ENCODE assay signal across 1 cellular context in the genomic region with DNA sequence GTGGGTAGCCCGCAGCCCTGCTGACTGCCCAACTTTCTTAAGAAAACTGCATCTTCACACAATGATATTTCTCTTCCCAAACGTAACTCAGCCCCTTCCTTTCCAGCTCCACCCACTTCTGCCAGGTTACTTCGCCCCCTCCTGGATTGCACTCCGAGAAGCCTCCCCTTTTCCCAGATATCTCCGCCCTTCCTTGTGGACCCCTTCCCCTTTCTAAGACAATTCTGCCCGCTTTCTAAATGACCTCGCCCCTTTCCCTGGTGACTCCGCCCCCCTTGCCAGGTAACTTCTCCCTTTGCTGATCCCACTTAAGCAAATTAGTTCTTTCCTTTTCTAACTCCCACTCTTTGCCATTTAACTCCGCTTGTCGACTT.
A peak's percentile ranks its signal among the peaks of the same experiment; 100 is the strongest.
TF ChIP-seq lines count a peak whose summit lies in the region.

No MANE protein-coding gene starts in this region.

TF ChIP-seq in HEK293, 187 proteins besides CTCF, POLR2A, EP300 and RAD21 (continued from another document):
- TF ChIP-seq, protein P1, sequence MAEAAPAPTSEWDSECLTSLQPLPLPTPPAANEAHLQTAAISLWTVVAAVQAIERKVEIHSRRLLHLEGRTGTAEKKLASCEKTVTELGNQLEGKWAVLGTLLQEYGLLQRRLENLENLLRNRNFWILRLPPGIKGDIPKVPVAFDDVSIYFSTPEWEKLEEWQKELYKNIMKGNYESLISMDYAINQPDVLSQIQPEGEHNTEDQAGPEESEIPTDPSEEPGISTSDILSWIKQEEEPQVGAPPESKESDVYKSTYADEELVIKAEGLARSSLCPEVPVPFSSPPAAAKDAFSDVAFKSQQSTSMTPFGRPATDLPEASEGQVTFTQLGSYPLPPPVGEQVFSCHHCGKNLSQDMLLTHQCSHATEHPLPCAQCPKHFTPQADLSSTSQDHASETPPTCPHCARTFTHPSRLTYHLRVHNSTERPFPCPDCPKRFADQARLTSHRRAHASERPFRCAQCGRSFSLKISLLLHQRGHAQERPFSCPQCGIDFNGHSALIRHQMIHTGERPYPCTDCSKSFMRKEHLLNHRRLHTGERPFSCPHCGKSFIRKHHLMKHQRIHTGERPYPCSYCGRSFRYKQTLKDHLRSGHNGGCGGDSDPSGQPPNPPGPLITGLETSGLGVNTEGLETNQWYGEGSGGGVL (tag by site-specific recombination; IDR thresholded peaks at IDR 0.05) = no peak
- TF ChIP-seq GLI2 (tag by site-specific recombination; IDR thresholded peaks at IDR 0.05; ENCODE audit: borderline replicate concordance, low read depth) (no peak), SP3 (tag by site-specific recombination; IDR thresholded peaks at IDR 0.05) (no peak; the same call in 1 of the 2 replicates), ZNF37A (tag by site-specific recombination; IDR thresholded peaks at IDR 0.05) (no peak), KLF9 (tag by site-specific recombination; IDR thresholded peaks at IDR 0.05; ENCODE audit: low read depth) (no peak), ZSCAN23 (tag by site-specific recombination; IDR thresholded peaks at IDR 0.05) (no peak), ZNF624 (tag by site-specific recombination; IDR thresholded peaks at IDR 0.05) (no peak), KLF1 (tag by site-specific recombination; IDR thresholded peaks at IDR 0.05) (peak; percentile 41; the same call in 1 of the 2 replicates), ZNF544 (tag by site-specific recombination; IDR thresholded peaks at IDR 0.05) (no peak), ZNF394 (tag by site-specific recombination; IDR thresholded peaks at IDR 0.05; ENCODE audit: borderline replicate concordance) (no peak), ZNF488 (tag by site-specific recombination; IDR thresholded peaks at IDR 0.05) (0 out of 2 replicates have a peak, but pooled peaks have one; percentile 29), ZNF138 (tag by site-specific recombination; IDR thresholded peaks at IDR 0.05; ENCODE audit: borderline replicate concordance) (peak; percentile 44; the same call in 1 of the 2 replicates), ZSCAN16 (tag by site-specific recombination; IDR thresholded peaks at IDR 0.05) (no peak), PRDM10 (tag by site-specific recombination; IDR thresholded peaks at IDR 0.05) (peak; percentile 92), ZNF175 (tag by site-specific recombination; IDR thresholded peaks at IDR 0.05) (0 out of 2 replicates have a peak, but pooled peaks have one; percentile 14), ZNF23 (tag by site-specific recombination; IDR thresholded peaks at IDR 0.05; ENCODE audit: borderline replicate concordance) (peak; percentile 8; the same call in 1 of the 2 replicates), REPIN1 (tag by site-specific recombination; IDR thresholded peaks at IDR 0.05; ENCODE audit: low read depth) (no peak), ZNF2 (tag by site-specific recombination; IDR thresholded peaks at IDR 0.05) (no peak), ZNF335 (tag by site-specific recombination; conservative IDR thresholded peaks at IDR 0.05) (peak; percentile 76), ZFP69B (tag by site-specific recombination; IDR thresholded peaks at IDR 0.05) (peak; percentile 86), ZBTB17 (tag by site-specific recombination; IDR thresholded peaks at IDR 0.05) (no peak; the same call in none of the 2 replicates), KLF7 (tag by site-specific recombination; IDR thresholded peaks at IDR 0.05; ENCODE audit: borderline replicate concordance) (0 out of 2 replicates have a peak, but pooled peaks have one; percentile 21), WT1 (tag by site-specific recombination; IDR thresholded peaks at IDR 0.05) (no peak), ZNF664 (tag by site-specific recombination; IDR thresholded peaks at IDR 0.05) (no peak), ZNF416 (tag by site-specific recombination; IDR thresholded peaks at IDR 0.05) (0 out of 2 replicates have a peak, but pooled peaks have one; percentile 55), ZNF692 (tag by site-specific recombination; IDR thresholded peaks at IDR 0.05) (peak; percentile 72), ZNF366 (tag by site-specific recombination; conservative IDR thresholded peaks at IDR 0.05) (peak; percentile 57), PRDM1 (tag by site-specific recombination; IDR thresholded peaks at IDR 0.05) (peak; percentile 87), ZNF843 (tag by site-specific recombination; IDR thresholded peaks at IDR 0.05) (0 out of 2 replicates have a peak, but pooled peaks have one; percentile 33), ZNF785 (tag by site-specific recombination; IDR thresholded peaks at IDR 0.05) (0 out of 2 replicates have a peak, but pooled peaks have one; percentile 14)
- TF ChIP-seq, protein P2, sequence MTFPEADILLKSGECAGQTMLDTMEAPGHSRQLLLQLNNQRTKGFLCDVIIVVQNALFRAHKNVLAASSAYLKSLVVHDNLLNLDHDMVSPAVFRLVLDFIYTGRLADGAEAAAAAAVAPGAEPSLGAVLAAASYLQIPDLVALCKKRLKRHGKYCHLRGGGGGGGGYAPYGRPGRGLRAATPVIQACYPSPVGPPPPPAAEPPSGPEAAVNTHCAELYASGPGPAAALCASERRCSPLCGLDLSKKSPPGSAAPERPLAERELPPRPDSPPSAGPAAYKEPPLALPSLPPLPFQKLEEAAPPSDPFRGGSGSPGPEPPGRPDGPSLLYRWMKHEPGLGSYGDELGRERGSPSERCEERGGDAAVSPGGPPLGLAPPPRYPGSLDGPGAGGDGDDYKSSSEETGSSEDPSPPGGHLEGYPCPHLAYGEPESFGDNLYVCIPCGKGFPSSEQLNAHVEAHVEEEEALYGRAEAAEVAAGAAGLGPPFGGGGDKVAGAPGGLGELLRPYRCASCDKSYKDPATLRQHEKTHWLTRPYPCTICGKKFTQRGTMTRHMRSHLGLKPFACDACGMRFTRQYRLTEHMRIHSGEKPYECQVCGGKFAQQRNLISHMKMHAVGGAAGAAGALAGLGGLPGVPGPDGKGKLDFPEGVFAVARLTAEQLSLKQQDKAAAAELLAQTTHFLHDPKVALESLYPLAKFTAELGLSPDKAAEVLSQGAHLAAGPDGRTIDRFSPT (tag by site-specific recombination; IDR thresholded peaks at IDR 0.05) = peak; percentile 60; the same call in 1 of the 2 replicates
- TF ChIP-seq, protein P3, sequence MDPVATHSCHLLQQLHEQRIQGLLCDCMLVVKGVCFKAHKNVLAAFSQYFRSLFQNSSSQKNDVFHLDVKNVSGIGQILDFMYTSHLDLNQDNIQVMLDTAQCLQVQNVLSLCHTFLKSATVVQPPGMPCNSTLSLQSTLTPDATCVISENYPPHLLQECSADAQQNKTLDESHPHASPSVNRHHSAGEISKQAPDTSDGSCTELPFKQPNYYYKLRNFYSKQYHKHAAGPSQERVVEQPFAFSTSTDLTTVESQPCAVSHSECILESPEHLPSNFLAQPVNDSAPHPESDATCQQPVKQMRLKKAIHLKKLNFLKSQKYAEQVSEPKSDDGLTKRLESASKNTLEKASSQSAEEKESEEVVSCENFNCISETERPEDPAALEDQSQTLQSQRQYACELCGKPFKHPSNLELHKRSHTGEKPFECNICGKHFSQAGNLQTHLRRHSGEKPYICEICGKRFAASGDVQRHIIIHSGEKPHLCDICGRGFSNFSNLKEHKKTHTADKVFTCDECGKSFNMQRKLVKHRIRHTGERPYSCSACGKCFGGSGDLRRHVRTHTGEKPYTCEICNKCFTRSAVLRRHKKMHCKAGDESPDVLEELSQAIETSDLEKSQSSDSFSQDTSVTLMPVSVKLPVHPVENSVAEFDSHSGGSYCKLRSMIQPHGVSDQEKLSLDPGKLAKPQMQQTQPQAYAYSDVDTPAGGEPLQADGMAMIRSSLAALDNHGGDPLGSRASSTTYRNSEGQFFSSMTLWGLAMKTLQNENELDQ (tag by site-specific recombination; IDR thresholded peaks at IDR 0.05; ENCODE audit: low read depth) = no peak
TF ChIP-seq in HEK293: peak in this region for 19.
